17 cellular contexts compared by ENCODE assay signal in genomic region chr5:88678780-88679491, GRCh38.
DNase-seq lines count a peak whose midpoint lies in the region; ATAC-seq and TF ChIP-seq lines count a peak whose summit lies in the region.
"Had no signal": no experiment of that assay in that cellular context is flagged by ENCODE, and none has a peak within 500 bp of the region (broad histone marks: within the 10 kb centered on the region; RNA-seq: fewer than 3 reads in every experiment).

No MANE protein-coding gene starts in this region.

- H3K36me3 Mint-ChIP-seq in IgD-negative memory B cell: peaks cover 4% of the 10 kb centered on the region
- peaks cover 0 to 8% (median 0%) of the 10 kb centered on the region in 5 donors for H3K36me3 Mint-ChIP-seq in naive thymus-derived CD4-positive, alpha-beta T cell

- in situ Hi-C loops in G401 (cut with HindIII; ENCODE audit: low sequenced_read_pairs) (loop anchor here (25.0 kb wide), 1 partner anchor 542 kb away; no protein-coding TSS in a partner anchor), astrocyte of the spinal cord (cut with HindIII; ENCODE audit: low sequenced_read_pairs) (loop anchor here (25.0 kb wide), 1 partner anchor 542 kb away; no protein-coding TSS in a partner anchor), gastrocnemius medialis (cut with MboI; ENCODE audit: low sequenced_read_pairs in 4 of 4) (loop anchor here in 3 of 4 donors (10.0 to 25.0 kb wide), 3 partner anchors 534 to 1267 kb away; partner anchors contain the start of gene CCNH (in 1 of the 3))

- POLR2A ChIA-PET in naive thymus-derived CD4-positive, alpha-beta T cell (lab: Charles Lee): no interaction called here

- CTCF ChIA-PET in naive thymus-derived CD4-positive, alpha-beta T cell (lab: Charles Lee): interaction anchor here (1.0 kb wide), 1 partner anchor 897 kb away, joined by 3 read pairs; no protein-coding TSS in a partner anchor

- H3K4me3 ChIP-seq in astrocyte of the spinal cord (ENCODE audit: low read depth, low read length) (peak overlapping the region; percentile 55), gastrocnemius medialis (no peak overlapping the region), aorta (ENCODE audit: low read length in 2 of 2) (no peak overlapping the region)
- H3K4me3 ChIP-seq in naive thymus-derived CD4-positive, alpha-beta T cell (ENCODE audit: low read length): no peak overlapping the region
- H3K4me3 ChIP-seq: gastroesophageal sphincter, GM23248, right lobe of liver had no signal

- peaks cover 70% of the 10 kb centered on the region for H3K27me3 Mint-ChIP-seq in IgD-negative memory B cell
- peaks cover 76 to 92% (median 79%) of the 10 kb centered on the region in 5 donors for H3K27me3 Mint-ChIP-seq in naive thymus-derived CD4-positive, alpha-beta T cell

- peaks cover 0 to 11% of the 10 kb centered on the region in 2 donors for H3K4me1 ChIP-seq in naive thymus-derived CD4-positive, alpha-beta T cell (ENCODE audit: control insufficient read depth in 2 of 2, insufficient read depth in 2 of 2, low read length in 2 of 2)
- H3K4me1 ChIP-seq in gastrocnemius medialis (peaks cover 18 to 22% of the 10 kb centered on the region in 2 donors), aorta (ENCODE audit: control insufficient read depth in 1 of 2, insufficient read depth in 2 of 2, low read length in 2 of 2) (no peaks in the 10 kb centered on the region)

- no peak for TF ChIP-seq POLR2A in gastrocnemius medialis (IDR thresholded peaks at IDR 0.05)

- H3K9me3 Mint-ChIP-seq in IgD-negative memory B cell: peaks cover 0 to 21% (median 1%) of the 10 kb centered on the region in 3 donors
- H3K9me3 Mint-ChIP-seq in naive thymus-derived CD4-positive, alpha-beta T cell: peaks cover 0 to 27% (median 5%) of the 10 kb centered on the region in 11 donors
- H3K9me3 Mint-ChIP-seq: activated CD8-positive, alpha-beta T cell treated with anti-CD3 and anti-CD28 coated beads for 36 hours had no signal

- ATAC-seq in naive thymus-derived CD4-positive, alpha-beta T cell: no peak
- ATAC-seq in GM21723 (IDR thresholded peaks at IDR 0.05; ENCODE audit: unreplicated experiment): no peak
- no peak for ATAC-seq in gastrocnemius medialis
- ATAC-seq in aorta (ENCODE audit: low FRiP score): no peak
- ATAC-seq: activated CD8-positive, alpha-beta T cell treated with anti-CD3 and anti-CD28 coated beads for 36 hours; gastroesophageal sphincter; right lobe of liver had no signal

- intact Hi-C loops in naive thymus-derived CD4-positive, alpha-beta T cell (cut with micrococcal nuclease): no loop called here
- intact Hi-C loops in gastrocnemius medialis (cut with DNase I; ENCODE audit: low total_unique reads): no loop called here
- intact Hi-C loops in aorta (cut with DNase I): no loop called here

- TF ChIP-seq CTCF in astrocyte of the spinal cord (IDR thresholded peaks at IDR 0.05; ENCODE audit: low read depth, low read length) (no peak), gastrocnemius medialis (IDR thresholded peaks at IDR 0.05 in 4 of 5, conservative IDR thresholded peaks at IDR 0.05 in 1 of 5) (no peak)

- H3K4me3 Mint-ChIP-seq in IgD-negative memory B cell: peak overlapping the region in 3 of 4 donors; percentile 25 to 55 (median 34)
- H3K4me3 Mint-ChIP-seq in naive thymus-derived CD4-positive, alpha-beta T cell: peak overlapping the region in 7 of 10 donors; percentile 5 to 48 (median 30)
- H3K4me3 Mint-ChIP-seq: activated CD8-positive, alpha-beta T cell treated with anti-CD3 and anti-CD28 coated beads for 36 hours had no signal

- peaks cover 32 to 54% of the 10 kb centered on the region in 2 donors for H3K27me3 ChIP-seq in naive thymus-derived CD4-positive, alpha-beta T cell (ENCODE audit: control insufficient read depth in 2 of 2, insufficient read depth in 2 of 2, low read length in 2 of 2)
- H3K27me3 ChIP-seq in gastrocnemius medialis: peaks cover 97 to 99% (median 97%) of the 10 kb centered on the region in 3 donors
- no peaks in the 10 kb centered on the region for H3K27me3 ChIP-seq in aorta (ENCODE audit: control insufficient read depth in 1 of 2, insufficient read depth in 2 of 2, low read length in 1 of 2)

- H3K27ac Mint-ChIP-seq in IgD-negative memory B cell: peak overlapping the region; percentile 76 to 88 (median 87)
- peak overlapping the region in 2 of 9 donors; percentile 15 to 32 for H3K27ac Mint-ChIP-seq in naive thymus-derived CD4-positive, alpha-beta T cell
- H3K27ac Mint-ChIP-seq: activated CD8-positive, alpha-beta T cell treated with anti-CD3 and anti-CD28 coated beads for 36 hours had no signal

- H3K9me3 ChIP-seq in naive thymus-derived CD4-positive, alpha-beta T cell (ENCODE audit: control insufficient read depth in 2 of 3, low read length in 3 of 3): no peaks in the 10 kb centered on the region
- no peaks in the 10 kb centered on the region for H3K9me3 ChIP-seq in gastrocnemius medialis
- no peaks in the 10 kb centered on the region for H3K9me3 ChIP-seq in aorta (ENCODE audit: control insufficient read depth, low read length)
- H3K9me3 ChIP-seq: gastroesophageal sphincter, right lobe of liver, vagina had no signal

- DNase-seq in G401 (ENCODE audit: low spot score) (peak; percentile 64), astrocyte of the spinal cord (ENCODE audit: low read depth, low spot score) (peak; percentile 49), gastrocnemius medialis (no peak), DMS79 (lab: John Stamatoyannopoulos, UW) (no peak), aorta (no peak)
- DNase-seq in naive thymus-derived CD4-positive, alpha-beta T cell: no peak
- DNase-seq: activated CD8-positive, alpha-beta T cell treated with anti-CD3 and anti-CD28 coated beads for 36 hours; activated effector memory CD4-positive, alpha-beta T cell treated with Interleukin-2 at 50 U/mL for 16 hours; GDM1; GM23248; right lobe of liver; stimulated activated CD4-positive, alpha-beta T cell treated with anti-CD3 and anti-CD28 coated beads, Interleukin-4, amount 100 ng/mL, for 24 hours had no signal

- 22 to 28% methylated on average over 16 of the region's 16 CpGs for WGBS in aorta, 2 donors

- peaks cover 5 to 29% (median 17%) of the 10 kb centered on the region in 3 donors for H3K4me1 Mint-ChIP-seq in IgD-negative memory B cell
- peaks cover 21 to 44% (median 31%) of the 10 kb centered on the region in 7 donors for H3K4me1 Mint-ChIP-seq in naive thymus-derived CD4-positive, alpha-beta T cell

- no peaks in the 10 kb centered on the region for H3K36me3 ChIP-seq in naive thymus-derived CD4-positive, alpha-beta T cell (ENCODE audit: control insufficient read depth in 2 of 3, insufficient read depth in 3 of 3, low read length in 3 of 3)
- H3K36me3 ChIP-seq in gastrocnemius medialis (no peaks in the 10 kb centered on the region), aorta (ENCODE audit: control insufficient read depth in 1 of 2, insufficient read depth in 2 of 2, low read length in 1 of 2) (no peaks in the 10 kb centered on the region)
- H3K36me3 ChIP-seq: gastroesophageal sphincter, right lobe of liver, vagina had no signal

- H3K27ac ChIP-seq in naive thymus-derived CD4-positive, alpha-beta T cell (ENCODE audit: low read depth, low read length): no peak overlapping the region
- no peak overlapping the region for H3K27ac ChIP-seq in gastrocnemius medialis
- no peak overlapping the region for H3K27ac ChIP-seq in aorta (ENCODE audit: low read depth in 1 of 2, low read length in 2 of 2)
- H3K27ac ChIP-seq: C4-2B, gastroesophageal sphincter, GM23248, right lobe of liver, vagina had no signal

Comparison
In these comparisons a context has a peak if more than half of its experiments do, and no peak if none do; other contexts are left out.
1. DNase-seq: peak in G401 (single experiment) and astrocyte of the spinal cord (single experiment); none in naive thymus-derived CD4-positive, alpha-beta T cell (0 of 9), gastrocnemius medialis (0 of 2), DMS79 (single experiment) and aorta (0 of 2).